Comparison of ENCODE assay signal across 1 cellular context in the genomic region with DNA sequence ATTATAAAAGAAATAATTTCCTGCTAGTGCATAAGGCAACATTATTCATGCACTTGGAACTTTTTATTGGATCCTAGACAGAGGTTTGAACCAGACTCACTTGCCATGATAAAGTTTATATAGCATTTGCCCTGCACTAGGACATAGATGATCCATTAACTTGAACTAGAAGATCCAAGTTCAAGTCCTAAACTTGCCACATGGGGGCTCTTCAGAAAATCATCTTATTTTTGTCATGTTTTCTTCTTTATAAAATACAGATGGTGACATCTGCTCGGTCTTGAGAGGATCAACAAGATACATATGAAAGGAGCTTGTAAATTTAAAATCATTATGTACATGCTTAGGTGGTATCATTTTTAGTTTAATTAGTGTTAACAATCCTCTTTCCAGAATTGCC.
TF ChIP-seq lines count a peak whose summit lies in the region.

No MANE protein-coding gene starts in this region.

TF ChIP-seq in HepG2, 621 proteins besides CTCF, POLR2A, EP300 and RAD21 (continued from another document):
- TF ChIP-seq, protein P1, sequence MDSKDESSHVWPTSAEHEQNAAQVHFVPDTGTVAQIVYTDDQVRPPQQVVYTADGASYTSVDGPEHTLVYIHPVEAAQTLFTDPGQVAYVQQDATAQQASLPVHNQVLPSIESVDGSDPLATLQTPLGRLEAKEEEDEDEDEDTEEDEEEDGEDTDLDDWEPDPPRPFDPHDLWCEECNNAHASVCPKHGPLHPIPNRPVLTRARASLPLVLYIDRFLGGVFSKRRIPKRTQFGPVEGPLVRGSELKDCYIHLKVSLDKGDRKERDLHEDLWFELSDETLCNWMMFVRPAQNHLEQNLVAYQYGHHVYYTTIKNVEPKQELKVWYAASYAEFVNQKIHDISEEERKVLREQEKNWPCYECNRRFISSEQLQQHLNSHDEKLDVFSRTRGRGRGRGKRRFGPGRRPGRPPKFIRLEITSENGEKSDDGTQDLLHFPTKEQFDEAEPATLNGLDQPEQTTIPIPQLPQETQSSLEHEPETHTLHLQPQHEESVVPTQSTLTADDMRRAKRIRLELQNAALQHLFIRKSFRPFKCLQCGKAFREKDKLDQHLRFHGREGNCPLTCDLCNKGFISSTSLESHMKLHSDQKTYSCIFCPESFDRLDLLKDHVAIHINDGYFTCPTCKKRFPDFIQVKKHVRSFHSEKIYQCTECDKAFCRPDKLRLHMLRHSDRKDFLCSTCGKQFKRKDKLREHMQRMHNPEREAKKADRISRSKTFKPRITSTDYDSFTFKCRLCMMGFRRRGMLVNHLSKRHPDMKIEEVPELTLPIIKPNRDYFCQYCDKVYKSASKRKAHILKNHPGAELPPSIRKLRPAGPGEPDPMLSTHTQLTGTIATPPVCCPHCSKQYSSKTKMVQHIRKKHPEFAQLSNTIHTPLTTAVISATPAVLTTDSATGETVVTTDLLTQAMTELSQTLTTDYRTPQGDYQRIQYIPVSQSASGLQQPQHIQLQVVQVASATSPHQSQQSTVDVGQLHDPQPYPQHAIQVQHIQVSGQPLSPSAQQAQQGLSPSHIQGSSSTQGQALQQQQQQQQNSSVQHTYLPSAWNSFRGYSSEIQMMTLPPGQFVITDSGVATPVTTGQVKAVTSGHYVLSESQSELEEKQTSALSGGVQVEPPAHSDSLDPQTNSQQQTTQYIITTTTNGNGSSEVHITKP (CRISPR knock-in tag; IDR thresholded peaks at IDR 0.05; ENCODE audit: low read depth): no peak
- no peak for TF ChIP-seq SATB2 (CRISPR knock-in tag; IDR thresholded peaks at IDR 0.05)
- TF ChIP-seq, protein P2, sequence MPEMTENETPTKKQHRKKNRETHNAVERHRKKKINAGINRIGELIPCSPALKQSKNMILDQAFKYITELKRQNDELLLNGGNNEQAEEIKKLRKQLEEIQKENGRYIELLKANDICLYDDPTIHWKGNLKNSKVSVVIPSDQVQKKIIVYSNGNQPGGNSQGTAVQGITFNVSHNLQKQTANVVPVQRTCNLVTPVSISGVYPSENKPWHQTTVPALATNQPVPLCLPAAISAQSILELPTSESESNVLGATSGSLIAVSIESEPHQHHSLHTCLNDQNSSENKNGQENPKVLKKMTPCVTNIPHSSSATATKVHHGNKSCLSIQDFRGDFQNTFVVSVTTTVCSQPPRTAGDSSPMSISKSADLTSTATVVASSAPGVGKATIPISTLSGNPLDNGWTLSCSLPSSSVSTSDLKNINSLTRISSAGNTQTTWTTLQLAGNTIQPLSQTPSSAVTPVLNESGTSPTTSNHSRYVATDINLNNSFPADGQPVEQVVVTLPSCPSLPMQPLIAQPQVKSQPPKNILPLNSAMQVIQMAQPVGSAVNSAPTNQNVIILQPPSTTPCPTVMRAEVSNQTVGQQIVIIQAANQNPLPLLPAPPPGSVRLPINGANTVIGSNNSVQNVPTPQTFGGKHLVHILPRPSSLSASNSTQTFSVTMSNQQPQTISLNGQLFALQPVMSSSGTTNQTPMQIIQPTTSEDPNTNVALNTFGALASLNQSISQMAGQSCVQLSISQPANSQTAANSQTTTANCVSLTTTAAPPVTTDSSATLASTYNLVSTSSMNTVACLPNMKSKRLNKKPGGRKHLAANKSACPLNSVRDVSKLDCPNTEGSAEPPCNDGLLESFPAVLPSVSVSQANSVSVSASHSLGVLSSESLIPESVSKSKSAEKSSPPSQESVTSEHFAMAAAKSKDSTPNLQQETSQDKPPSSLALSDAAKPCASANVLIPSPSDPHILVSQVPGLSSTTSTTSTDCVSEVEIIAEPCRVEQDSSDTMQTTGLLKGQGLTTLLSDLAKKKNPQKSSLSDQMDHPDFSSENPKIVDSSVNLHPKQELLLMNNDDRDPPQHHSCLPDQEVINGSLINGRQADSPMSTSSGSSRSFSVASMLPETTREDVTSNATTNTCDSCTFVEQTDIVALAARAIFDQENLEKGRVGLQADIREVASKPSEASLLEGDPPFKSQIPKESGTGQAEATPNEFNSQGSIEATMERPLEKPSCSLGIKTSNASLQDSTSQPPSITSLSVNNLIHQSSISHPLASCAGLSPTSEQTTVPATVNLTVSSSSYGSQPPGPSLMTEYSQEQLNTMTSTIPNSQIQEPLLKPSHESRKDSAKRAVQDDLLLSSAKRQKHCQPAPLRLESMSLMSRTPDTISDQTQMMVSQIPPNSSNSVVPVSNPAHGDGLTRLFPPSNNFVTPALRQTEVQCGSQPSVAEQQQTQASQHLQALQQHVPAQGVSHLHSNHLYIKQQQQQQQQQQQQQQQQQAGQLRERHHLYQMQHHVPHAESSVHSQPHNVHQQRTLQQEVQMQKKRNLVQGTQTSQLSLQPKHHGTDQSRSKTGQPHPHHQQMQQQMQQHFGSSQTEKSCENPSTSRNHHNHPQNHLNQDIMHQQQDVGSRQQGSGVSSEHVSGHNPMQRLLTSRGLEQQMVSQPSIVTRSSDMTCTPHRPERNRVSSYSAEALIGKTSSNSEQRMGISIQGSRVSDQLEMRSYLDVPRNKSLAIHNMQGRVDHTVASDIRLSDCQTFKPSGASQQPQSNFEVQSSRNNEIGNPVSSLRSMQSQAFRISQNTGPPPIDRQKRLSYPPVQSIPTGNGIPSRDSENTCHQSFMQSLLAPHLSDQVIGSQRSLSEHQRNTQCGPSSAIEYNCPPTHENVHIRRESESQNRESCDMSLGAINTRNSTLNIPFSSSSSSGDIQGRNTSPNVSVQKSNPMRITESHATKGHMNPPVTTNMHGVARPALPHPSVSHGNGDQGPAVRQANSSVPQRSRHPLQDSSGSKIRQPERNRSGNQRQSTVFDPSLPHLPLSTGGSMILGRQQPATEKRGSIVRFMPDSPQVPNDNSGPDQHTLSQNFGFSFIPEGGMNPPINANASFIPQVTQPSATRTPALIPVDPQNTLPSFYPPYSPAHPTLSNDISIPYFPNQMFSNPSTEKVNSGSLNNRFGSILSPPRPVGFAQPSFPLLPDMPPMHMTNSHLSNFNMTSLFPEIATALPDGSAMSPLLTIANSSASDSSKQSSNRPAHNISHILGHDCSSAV (CRISPR knock-in tag; IDR thresholded peaks at IDR 0.05; ENCODE audit: borderline replicate concordance): no peak
